ENCODE assay signal across 11 cellular contexts in genomic region chr11:123056835-123057491, GRCh38. TPM values are rescaled to one million over a fixed set of nuclear protein-coding genes. Genes with fewer than 3 reads are reported as not detected.
DNase-seq lines count a peak whose midpoint lies in the region; ATAC-seq and TF ChIP-seq lines count a peak whose summit lies in the region.
"Had no signal": no experiment of that assay in that cellular context is flagged by ENCODE, and none has a peak within 500 bp of the region (broad histone marks: within the 10 kb centered on the region; RNA-seq: fewer than 3 reads in every experiment).

No MANE protein-coding gene starts in this region.

- no peak overlapping the region for H4K91ac ChIP-seq in IMR-90 (ENCODE audit: insufficient read depth, low read depth, low read length)

- no peak overlapping the region; a peak in 1 of 4 replicates for H4K8ac ChIP-seq in IMR-90 (ENCODE audit: low read depth in 2 of 2, low read length in 2 of 2)

- WGBS in IMR-90 (ENCODE audit: extremely low coverage in 2 of 2, insufficient read length in 1 of 2), 2 experiments: no CpG with 5 or more reads among the region's 3 CpGs

- no peak overlapping the region for H2BK15ac ChIP-seq in IMR-90 (ENCODE audit: low read depth, low read length)

- H3K4me1 Mint-ChIP-seq in natural killer cell treated with Interleukin-12 subunit alpha and Interleukin-12 subunit beta and Interleukin-15 and Interleukin-18, amount 100 ng/mL, for 72 hours (ENCODE audit: low read depth in 2 of 2): peaks cover 53 to 71% of the 10 kb centered on the region in 2 donors

- H3K27me3 Mint-ChIP-seq in natural killer cell treated with Interleukin-12 subunit alpha and Interleukin-12 subunit beta and Interleukin-15 and Interleukin-18, amount 100 ng/mL, for 72 hours: no peaks in the 10 kb centered on the region

- DNase-seq in DND-41 (no peak), IMR-90 (no peak), hepatic stellate cell (ENCODE audit: low spot score) (no peak), HPDE6-E6E7 (ENCODE audit: extremely low spot score) (no peak)
- peak in 1 of 2 donors; percentile 32 for DNase-seq in activated naive CD4-positive, alpha-beta T cell treated with anti-CD3 and anti-CD28 coated beads, Interleukin-2, amount 50 U/mL, for 72 hours (ENCODE audit: low spot score in 2 of 2)
- no peak for DNase-seq in natural killer cell treated with Interleukin-12 subunit alpha and Interleukin-12 subunit beta and Interleukin-15 and Interleukin-18, amount 100 ng/mL, for 72 hours (ENCODE audit: low spot score)
- no peak for DNase-seq in effector CD4-positive, alpha-beta T cell
- DNase-seq: NCI-H1048 had no signal

- peaks cover 25 to 36% of the 10 kb centered on the region in 2 experiments; a peak in 3 of 4 replicates for H3K79me1 ChIP-seq in IMR-90 (ENCODE audit: low read depth in 1 of 2, low read length in 2 of 2)

- TF ChIP-seq POLR2A in IMR-90 (IDR thresholded peaks at IDR 0.05; ENCODE audit: low read depth, low read length): no peak; the same call in 1 of the 2 replicates

- intact Hi-C loops in IMR-90 (cut with micrococcal nuclease): no loop called here

- H3K27me3 ChIP-seq in DND-41 (ENCODE audit: insufficient read depth, low read length, poor library complexity) (no peaks in the 10 kb centered on the region), IMR-90 (ENCODE audit: control insufficient read depth, insufficient read depth, low read length) (no peaks in the 10 kb centered on the region)
- H3K27me3 ChIP-seq: neutrophil had no signal

- peaks cover 58% of the 10 kb centered on the region for H3K79me2 ChIP-seq in DND-41 (ENCODE audit: insufficient read depth, low read length)

- dilution Hi-C loops in IMR-90 (cut with HindIII; ENCODE audit: low sequenced_read_pairs, unreplicated experiment): no loop called here

- H3K36me3 ChIP-seq in DND-41 (ENCODE audit: insufficient read depth, low read length) (peaks cover 83% of the 10 kb centered on the region), IMR-90 (ENCODE audit: control insufficient read depth, insufficient read depth, low read length) (peaks cover 61% of the 10 kb centered on the region)

- H4K5ac ChIP-seq in IMR-90 (ENCODE audit: low read depth, low read length): no peak overlapping the region

- BruUV-seq in IMR-90 (replicated peaks; lab: Mats Ljungman, UMichigan): no TSS peak

- H2BK120ac ChIP-seq in IMR-90 (ENCODE audit: low read depth, low read length): no peak overlapping the region

- H4K20me1 ChIP-seq in DND-41 (ENCODE audit: insufficient read depth, low read length): peaks cover 67% of the 10 kb centered on the region
- peaks cover 89% of the 10 kb centered on the region for H4K20me1 ChIP-seq in IMR-90 (ENCODE audit: insufficient read depth, low read length)

- H2AK9ac ChIP-seq in IMR-90 (replicated peaks; ENCODE audit: low read depth, low read length, poor library complexity): no peak overlapping the region

- no peak overlapping the region for H3K14ac ChIP-seq in IMR-90 (replicated peaks; ENCODE audit: low read depth, low read length)

- no peak overlapping the region for H3K56ac ChIP-seq in IMR-90 (ENCODE audit: extremely low read depth, insufficient read depth, low read length)

- H3K9ac ChIP-seq in DND-41 (ENCODE audit: low read depth, low read length): no peak overlapping the region
- no peak overlapping the region for H3K9ac ChIP-seq in IMR-90 (ENCODE audit: low read depth, low read length)

- H2BK5ac ChIP-seq in IMR-90 (ENCODE audit: low read depth, low read length, poor library complexity, severe bottlenecking): no peak overlapping the region

- H3K4me2 ChIP-seq in DND-41 (ENCODE audit: insufficient read depth, low read length) (peak overlapping the region; percentile 81), IMR-90 (ENCODE audit: low read depth, low read length) (no peak overlapping the region)

- CTCF ChIA-PET in IMR-90 (lab: Yijun Ruan, JAX): interaction anchor here (1.0 kb wide), 1 partner anchor 10 kb away, joined by 3 read pairs; no protein-coding TSS in a partner anchor

- H3K36me3 Mint-ChIP-seq in activated naive CD4-positive, alpha-beta T cell treated with anti-CD3 and anti-CD28 coated beads, Interleukin-2, amount 50 U/mL, for 72 hours: peaks cover 48 to 67% of the 10 kb centered on the region in 2 donors
- H3K36me3 Mint-ChIP-seq in natural killer cell treated with Interleukin-12 subunit alpha and Interleukin-12 subunit beta and Interleukin-15 and Interleukin-18, amount 100 ng/mL, for 72 hours: peaks cover 59% of the 10 kb centered on the region

- POLR2A ChIA-PET in IMR-90 (lab: Charles Lee; ENCODE audit: unreplicated experiment): no interaction called here

- ATAC-seq in DND-41 (ENCODE audit: insufficient read depth, low read depth): no peak
- no peak for ATAC-seq in IMR-90 (ENCODE audit: low read depth)
- ATAC-seq in activated naive CD4-positive, alpha-beta T cell treated with anti-CD3 and anti-CD28 coated beads, Interleukin-2, amount 50 U/mL, for 72 hours: no peak
- no peak for ATAC-seq in natural killer cell treated with Interleukin-12 subunit alpha and Interleukin-12 subunit beta and Interleukin-15 and Interleukin-18, amount 100 ng/mL, for 72 hours
- ATAC-seq in GM21526 (IDR thresholded peaks at IDR 0.05; ENCODE audit: low FRiP score, unreplicated experiment): no peak

- H3K4me3 Mint-ChIP-seq in natural killer cell treated with Interleukin-12 subunit alpha and Interleukin-12 subunit beta and Interleukin-15 and Interleukin-18, amount 100 ng/mL, for 72 hours: peak overlapping the region; percentile 88

- TF ChIP-seq CTCF in DND-41 (IDR thresholded peaks at IDR 0.05; ENCODE audit: borderline replicate concordance, extremely low read depth, low read length, poor library complexity, severe bottlenecking) (no peak), IMR-90 (conservative IDR thresholded peaks at IDR 0.05; ENCODE audit: low read depth, low read length) (no peak)

- H3K27ac Mint-ChIP-seq in activated naive CD4-positive, alpha-beta T cell treated with anti-CD3 and anti-CD28 coated beads, Interleukin-2, amount 50 U/mL, for 72 hours: peak overlapping the region; percentile 100
- peak overlapping the region; percentile 98 for H3K27ac Mint-ChIP-seq in natural killer cell treated with Interleukin-12 subunit alpha and Interleukin-12 subunit beta and Interleukin-15 and Interleukin-18, amount 100 ng/mL, for 72 hours

- in situ Hi-C loops in IMR-90 (cut with MboI; ENCODE audit: low sequenced_read_pairs): no loop called here

- H2AK5ac ChIP-seq in IMR-90 (ENCODE audit: low read depth, low read length): no peak overlapping the region

- H3K9me1 ChIP-seq in IMR-90 (ENCODE audit: insufficient read depth, low read length): peaks cover 6% of the 10 kb centered on the region; the same call in 1 of the 2 replicates

- H3K18ac ChIP-seq in IMR-90 (ENCODE audit: low read depth, low read length): no peak overlapping the region

- 0 out of 2 replicates have a peak overlapping the region, but pooled peaks have one; percentile 17 for H3K27ac ChIP-seq in DND-41 (ENCODE audit: low read length)
- no peak overlapping the region for H3K27ac ChIP-seq in IMR-90 (ENCODE audit: insufficient read depth, low read length)
- H3K27ac ChIP-seq: neutrophil had no signal

- no peak overlapping the region for H3K4ac ChIP-seq in IMR-90 (ENCODE audit: low read depth, low read length)

- H3K9me3 ChIP-seq in DND-41 (ENCODE audit: insufficient read depth, low read length, severe bottlenecking) (no peaks in the 10 kb centered on the region), IMR-90 (ENCODE audit: control insufficient read depth, insufficient read depth, low read length) (no peaks in the 10 kb centered on the region)
- H3K9me3 ChIP-seq: neutrophil had no signal

- H3K4me3 ChIP-seq in DND-41 (ENCODE audit: low read depth in 1 of 2, low read length in 2 of 2) (peak overlapping the region in 1 of 2 experiments; percentile 15; a peak in 1 of 4 replicates), IMR-90 (ENCODE audit: insufficient read depth, low read depth, low read length) (no peak overlapping the region)
- H3K4me3 ChIP-seq: coronary artery had no signal

- no peak for TF ChIP-seq RAD21 in IMR-90 (IDR thresholded peaks at IDR 0.05; ENCODE audit: low read length)

- no peaks in the 10 kb centered on the region for H3K9me3 Mint-ChIP-seq in activated naive CD4-positive, alpha-beta T cell treated with anti-CD3 and anti-CD28 coated beads, Interleukin-2, amount 50 U/mL, for 72 hours
- no peaks in the 10 kb centered on the region for H3K9me3 Mint-ChIP-seq in natural killer cell treated with Interleukin-12 subunit alpha and Interleukin-12 subunit beta and Interleukin-15 and Interleukin-18, amount 100 ng/mL, for 72 hours

- H3K23ac ChIP-seq in IMR-90 (ENCODE audit: low read depth, low read length): peak overlapping the region; percentile 29

- no peak overlapping the region for H2BK20ac ChIP-seq in IMR-90 (ENCODE audit: low read depth, low read length)

- H2AFZ ChIP-seq in DND-41 (ENCODE audit: low read depth, low read length) (no peak overlapping the region), IMR-90 (replicated peaks; ENCODE audit: low read length, poor library complexity) (no peak overlapping the region)

- peaks cover 39% of the 10 kb centered on the region for H3K4me1 ChIP-seq in DND-41 (ENCODE audit: insufficient read depth, low read length)
- no peaks in the 10 kb centered on the region; the same call in 1 of the 2 replicates for H3K4me1 ChIP-seq in IMR-90 (ENCODE audit: control insufficient read depth, insufficient read depth, low read length)

TF ChIP-seq in IMR-90, 13 proteins besides CTCF, POLR2A, EP300 and RAD21 (continues in another document):
- no peak for TF ChIP-seq CHD1 (IDR thresholded peaks at IDR 0.05; ENCODE audit: low read depth, low read length)
- no peak for TF ChIP-seq FOS (IDR thresholded peaks at IDR 0.05; ENCODE audit: low read depth, low read length)
- TF ChIP-seq RCOR1 (IDR thresholded peaks at IDR 0.05; ENCODE audit: insufficient replicate concordance, low read length): no peak
- TF ChIP-seq CEBPB (IDR thresholded peaks at IDR 0.05; ENCODE audit: low read depth, low read length): no peak
- TF ChIP-seq USF2 (IDR thresholded peaks at IDR 0.05; ENCODE audit: low read depth, low read length): no peak
- no peak for TF ChIP-seq SMC3 (IDR thresholded peaks at IDR 0.05; ENCODE audit: low read depth, low read length)

RNA-seq across cellular contexts. Expression of gene HSPA8, which starts 5.0 kb away (rescaled TPM):
- 4,053 and 4,346 TPM in 2 replicates for total RNA-seq in IMR-90 (2012; rRNA removed)
- polyA plus RNA-seq in IMR-90 (2012; rRNA removed): 2,309 and 2,607 TPM in 2 replicates
- polyA plus RNA-seq in IMR-90 (2012; cell fraction: cytosol; rRNA removed): 891 and 1,297 TPM in 2 replicates
- 378 and 1,026 TPM in 2 replicates for polyA plus RNA-seq in IMR-90 (2012; cell fraction: nucleus; rRNA removed; ENCODE audit: low replicate concordance)
- total RNA-seq in activated naive CD4-positive, alpha-beta T cell treated with anti-CD3 and anti-CD28 coated beads, Interleukin-2, amount 50 U/mL, for 72 hours: 1,000 to 10,000 TPM; 2,059 to 2,469 TPM
- 1,000 to 10,000 TPM; 2,110 to 2,554 TPM for total RNA-seq in natural killer cell treated with Interleukin-12 subunit alpha and Interleukin-12 subunit beta and Interleukin-15 and Interleukin-18, amount 100 ng/mL, for 72 hours
